In genomic region chr10:36717118-36717517, GRCh38 we compare ENCODE assay signal across 16 cellular contexts.
"Had no signal": no experiment of that assay in that cellular context is flagged by ENCODE, and none has a peak within 500 bp of the region (broad histone marks: within the 10 kb centered on the region; RNA-seq: fewer than 3 reads in every experiment).

No MANE protein-coding gene starts in this region.

- DNase-seq: colonic mucosa; dermis blood vessel endothelial cell; esophagus squamous epithelium; foreskin keratinocyte; mammary epithelial cell; natural killer cell; ovary; right cardiac atrium; stimulated activated CD4-positive, alpha-beta T cell treated with anti-CD3 and anti-CD28 coated beads, Interleukin-4, amount 100 ng/mL, for 1 hour; stimulated activated CD8-positive, alpha-beta memory T cell treated with anti-CD3 and anti-CD28 coated beads, Interleukin-4, amount 100 ng/mL, for 48 hours; stimulated activated naive CD8-positive, alpha-beta T cell treated with anti-CD3 and anti-CD28 coated beads, Interleukin-15, Interleukin-2, amounts not matched to agents 100 U/mL and 50 U/mL, for 24 hours; thyroid gland; uterus had no signal

- ATAC-seq: foreskin keratinocyte; natural killer cell; right cardiac atrium; stimulated activated effector memory CD8-positive, alpha-beta T cell treated with anti-CD3 and anti-CD28 coated beads, Interleukin-12 subunit alpha, Interleukin-12 subunit beta, amount 100 ng/mL, for 72 hours; stimulated activated naive CD8-positive, alpha-beta T cell treated with anti-CD3 and anti-CD28 coated beads, Interleukin-15, Interleukin-2, amounts not matched to agents 100 U/mL and 50 U/mL, for 24 hours had no signal

- H3K4me3 ChIP-seq: colonic mucosa, esophagus squamous epithelium, hepatocyte, ovary, suprapubic skin, thyroid gland, uterus had no signal
